In genomic region chr17:78379134-78379497, GRCh38 we compare ENCODE assay signal across 1 cellular context.
A peak's percentile ranks its signal among the peaks of the same experiment; 100 is the strongest.
TF ChIP-seq lines count a peak whose summit lies in the region.

No MANE protein-coding gene starts in this region.

TF ChIP-seq in K562, 482 proteins besides CTCF, POLR2A, EP300 and RAD21 (continued from another document):
- TF ChIP-seq, protein P1, sequence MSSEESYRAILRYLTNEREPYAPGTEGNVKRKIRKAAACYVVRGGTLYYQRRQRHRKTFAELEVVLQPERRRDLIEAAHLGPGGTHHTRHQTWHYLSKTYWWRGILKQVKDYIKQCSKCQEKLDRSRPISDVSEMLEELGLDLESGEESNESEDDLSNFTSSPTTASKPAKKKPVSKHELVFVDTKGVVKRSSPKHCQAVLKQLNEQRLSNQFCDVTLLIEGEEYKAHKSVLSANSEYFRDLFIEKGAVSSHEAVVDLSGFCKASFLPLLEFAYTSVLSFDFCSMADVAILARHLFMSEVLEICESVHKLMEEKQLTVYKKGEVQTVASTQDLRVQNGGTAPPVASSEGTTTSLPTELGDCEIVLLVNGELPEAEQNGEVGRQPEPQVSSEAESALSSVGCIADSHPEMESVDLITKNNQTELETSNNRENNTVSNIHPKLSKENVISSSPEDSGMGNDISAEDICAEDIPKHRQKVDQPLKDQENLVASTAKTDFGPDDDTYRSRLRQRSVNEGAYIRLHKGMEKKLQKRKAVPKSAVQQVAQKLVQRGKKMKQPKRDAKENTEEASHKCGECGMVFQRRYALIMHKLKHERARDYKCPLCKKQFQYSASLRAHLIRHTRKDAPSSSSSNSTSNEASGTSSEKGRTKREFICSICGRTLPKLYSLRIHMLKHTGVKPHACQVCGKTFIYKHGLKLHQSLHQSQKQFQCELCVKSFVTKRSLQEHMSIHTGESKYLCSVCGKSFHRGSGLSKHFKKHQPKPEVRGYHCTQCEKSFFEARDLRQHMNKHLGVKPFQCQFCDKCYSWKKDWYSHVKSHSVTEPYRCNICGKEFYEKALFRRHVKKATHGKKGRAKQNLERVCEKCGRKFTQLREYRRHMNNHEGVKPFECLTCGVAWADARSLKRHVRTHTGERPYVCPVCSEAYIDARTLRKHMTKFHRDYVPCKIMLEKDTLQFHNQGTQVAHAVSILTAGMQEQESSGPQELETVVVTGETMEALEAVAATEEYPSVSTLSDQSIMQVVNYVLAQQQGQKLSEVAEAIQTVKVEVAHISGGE (CRISPR knock-in tag; IDR thresholded peaks at IDR 0.05) = peak in 1 of 3 experiments; percentile 3; a peak in 1 of 6 replicates
- TF ChIP-seq ZNF232 (CRISPR knock-in tag; IDR thresholded peaks at IDR 0.05) (0 out of 2 replicates have a peak, but pooled peaks have one; percentile 11), CEBPG (CRISPR knock-in tag; IDR thresholded peaks at IDR 0.05) (0 out of 2 replicates have a peak, but pooled peaks have one; percentile 51), CEBPG (tag; conservative IDR thresholded peaks at IDR 0.05 in 1 of 2, IDR thresholded peaks at IDR 0.05 in 1 of 2) (peak in 1 of 2 experiments; percentile 50; a peak in 1 of 4 replicates), ZNF740 (CRISPR knock-in tag; IDR thresholded peaks at IDR 0.05) (no peak), ZNF740 (tag; IDR thresholded peaks at IDR 0.05) (no peak)
